In genomic region chr7:26532490-26532889, GRCh38 we compare ENCODE assay signal across 14 cellular contexts.
DNase-seq lines count a peak whose midpoint lies in the region; FAIRE-seq and TF ChIP-seq lines count a peak whose summit lies in the region.
"Had no signal": no experiment of that assay in that cellular context is flagged by ENCODE, and none has a peak within 500 bp of the region (broad histone marks: within the 10 kb centered on the region; RNA-seq: fewer than 3 reads in every experiment).

No MANE protein-coding gene starts in this region.

- H2AFZ ChIP-seq in Loucy (ENCODE audit: low read length), result no peak overlapping the region

- H4K20me1 ChIP-seq in Loucy (ENCODE audit: insufficient read depth, low read length, poor library complexity, severe bottlenecking), result no peaks in the 10 kb centered on the region

- no peak overlapping the region for H3K4me3 ChIP-seq in Loucy (ENCODE audit: low read length, poor library complexity, severe bottlenecking)
- H3K4me3 ChIP-seq: A549 had no signal

- no peaks in the 10 kb centered on the region for H3K9me2 ChIP-seq in Loucy (replicated peaks; ENCODE audit: low read depth, low read length)

- H3K27me3 ChIP-seq in Loucy (ENCODE audit: insufficient read depth, low read length, poor library complexity, severe bottlenecking), result no peaks in the 10 kb centered on the region

- H3K4me2 ChIP-seq in Loucy (ENCODE audit: low read depth, low read length, poor library complexity, severe bottlenecking), result peak overlapping the region; percentile 86
- H3K4me2 ChIP-seq: A549 had no signal

- H3F3A ChIP-seq in Loucy (ENCODE audit: low read depth), result peaks cover 4% of the 10 kb centered on the region; the same call in 1 of the 2 replicates

- H3K9me3 ChIP-seq in Loucy (ENCODE audit: insufficient read depth, low read depth, low read length), result no peaks in the 10 kb centered on the region
- H3K9me3 ChIP-seq: A549 had no signal

- DNase-seq in NCI-H82 (lab: John Stamatoyannopoulos, UW) (peak; percentile 24), NCI-H82 treated with DMSO at 0.1 percent for 48 hours (lab: John Stamatoyannopoulos, UW; ENCODE audit: unreplicated experiment) (no peak), NCI-H69 (lab: John Stamatoyannopoulos, UW) (peak; percentile 75), GM12892 (ENCODE audit: insufficient read length) (no peak), D721Med (ENCODE audit: insufficient read length, low spot score) (no peak)
- DNase-seq: CD8-positive, alpha-beta T cell; COR-L47; DMS53; GF-D8 had no signal

- H3K9ac ChIP-seq in Loucy (ENCODE audit: low read depth, low read length, poor library complexity, severe bottlenecking), result peak overlapping the region; percentile 88

- H3K4me1 ChIP-seq in Loucy (ENCODE audit: insufficient read depth, low read length, poor library complexity, severe bottlenecking), result peaks cover 68% of the 10 kb centered on the region
- H3K4me1 ChIP-seq: A549 had no signal

- FAIRE-seq in GM12892 (lab: Jason Lieb, UNC) (no peak), D721Med (lab: Jason Lieb, UNC) (no peak)
- FAIRE-seq: A549, H54, HepG2, HTR-8/SVneo had no signal

- H3K79me2 ChIP-seq in Loucy (ENCODE audit: insufficient read depth, low read length), result peaks cover 18% of the 10 kb centered on the region

- no peaks in the 10 kb centered on the region for H3K36me3 ChIP-seq in Loucy (ENCODE audit: insufficient read depth, low read length)

- no peak for TF ChIP-seq POLR2A in GM12892 (IDR thresholded peaks at IDR 0.05; ENCODE audit: low read depth, low read length)

- TF ChIP-seq CTCF in Loucy (conservative IDR thresholded peaks at IDR 0.05; ENCODE audit: low read length) (no peak), D721Med (IDR thresholded peaks at IDR 0.05; ENCODE audit: insufficient read depth, missing control alignments) (no peak)

Comparison
In these comparisons a context has a peak if more than half of its experiments do, and no peak if none do; other contexts are left out.
1. DNase-seq: peak in NCI-H82 (single experiment) and NCI-H69 (single experiment); none in NCI-H82 treated with DMSO at 0.1 percent for 48 hours (single experiment), GM12892 (single experiment) and D721Med (single experiment).